8 cellular contexts compared by ENCODE assay signal in the genomic region with DNA sequence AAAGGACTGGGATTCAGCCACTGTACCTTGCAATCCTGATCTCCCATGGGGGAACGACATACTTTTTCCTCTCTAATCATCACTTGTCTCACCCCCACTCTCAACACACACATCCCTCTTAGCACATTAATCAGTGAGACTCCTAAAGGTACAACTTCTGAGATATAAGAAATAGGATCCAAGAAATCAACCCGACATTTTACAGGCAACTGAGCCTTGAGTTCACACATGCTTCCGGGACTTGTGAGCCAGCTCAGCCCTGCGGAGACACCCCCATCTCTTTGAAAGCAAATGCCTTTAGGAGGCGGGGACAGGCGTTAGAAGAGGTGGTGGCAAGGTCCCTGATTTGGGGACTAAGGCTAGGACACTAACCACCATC. TPM values are rescaled to one million over a fixed set of nuclear protein-coding genes. Genes with fewer than 3 reads are reported as not detected.
DNase-seq lines count a peak whose midpoint lies in the region; FAIRE-seq and TF ChIP-seq lines count a peak whose summit lies in the region.

No MANE protein-coding gene starts in this region.

- H4K20me1 ChIP-seq in OCI-LY3 (ENCODE audit: insufficient read depth, low read length): peaks cover 11% of the 10 kb centered on the region

- H3K36me3 ChIP-seq in OCI-LY3 (replicated peaks; ENCODE audit: low read depth, low read length): no peaks in the 10 kb centered on the region
- no peaks in the 10 kb centered on the region for H3K36me3 ChIP-seq in kidney (ENCODE audit: control insufficient read depth in 1 of 2, insufficient read depth in 2 of 2, low read length in 2 of 2)

- peak overlapping the region; percentile 87 for H3K27ac Mint-ChIP-seq in activated naive CD4-positive, alpha-beta T cell treated with anti-CD3 and anti-CD28 coated beads, Interleukin-2, amount 10 ng/mL, durations not matched to agents 7 days and 5 days

- H3K4me1 ChIP-seq in OCI-LY3 (ENCODE audit: low read length) (peaks cover 38% of the 10 kb centered on the region), kidney (ENCODE audit: control insufficient read depth in 1 of 2, insufficient read depth in 1 of 2, low read depth in 1 of 2, low read length in 2 of 2) (peaks cover 2 to 6% of the 10 kb centered on the region in 2 donors)

- peak overlapping the region; percentile 65 for H3K9ac ChIP-seq in OCI-LY3 (ENCODE audit: low read length)
- H3K9ac ChIP-seq in kidney (ENCODE audit: low read length in 2 of 2): peak overlapping the region in 1 of 2 donors; percentile 17

- no peaks in the 10 kb centered on the region for H3K27me3 Mint-ChIP-seq in activated naive CD4-positive, alpha-beta T cell treated with anti-CD3 and anti-CD28 coated beads, Interleukin-2, amount 10 ng/mL, durations not matched to agents 7 days and 5 days

- H3K79me2 ChIP-seq in OCI-LY3 (ENCODE audit: low read length): 0 out of 2 replicates have a peak, but pooled peaks cover 3% of the 10 kb centered on the region

- peaks cover 12% of the 10 kb centered on the region for H3K4me1 Mint-ChIP-seq in activated naive CD4-positive, alpha-beta T cell treated with anti-CD3 and anti-CD28 coated beads, Interleukin-2, amount 10 ng/mL, durations not matched to agents 7 days and 5 days

- intact Hi-C loops in kidney (cut with DNase I): no loop called here

- CTCF ChIA-PET in activated naive CD4-positive, alpha-beta T cell treated with anti-CD3 and anti-CD28 coated beads, Interleukin-2, amount 10 ng/mL, durations not matched to agents 7 days and 5 days (lab: Charles Lee): interaction anchor here (0.6 kb wide), 1 partner anchor 9 kb away, joined by 4 read pairs; no protein-coding TSS in a partner anchor

- FAIRE-seq in kidney (lab: Jason Lieb, UNC): no peak

- H3K27ac ChIP-seq in OCI-LY3 (ENCODE audit: low read length): peak overlapping the region; percentile 15; the same call in 1 of the 2 replicates
- no peak overlapping the region for H3K27ac ChIP-seq in kidney (ENCODE audit: low read depth in 2 of 2, low read length in 2 of 2)

- H3K9me3 Mint-ChIP-seq in activated naive CD4-positive, alpha-beta T cell treated with anti-CD3 and anti-CD28 coated beads, Interleukin-2, amount 10 ng/mL, durations not matched to agents 7 days and 5 days: no peaks in the 10 kb centered on the region

- H3K4me3 Mint-ChIP-seq in activated naive CD4-positive, alpha-beta T cell treated with anti-CD3 and anti-CD28 coated beads, Interleukin-2, amount 10 ng/mL, durations not matched to agents 7 days and 5 days: peak overlapping the region; percentile 73

- no peaks in the 10 kb centered on the region for H3K27me3 ChIP-seq in OCI-LY3 (ENCODE audit: low read depth, low read length)

- H3K9me3 ChIP-seq in OCI-LY3 (ENCODE audit: insufficient read depth, low read length) (no peaks in the 10 kb centered on the region), kidney (ENCODE audit: control insufficient read depth in 1 of 2, low read length in 2 of 2) (no peaks in the 10 kb centered on the region)

- peak overlapping the region; percentile 90 for H3K4me3 ChIP-seq in OCI-LY3 (ENCODE audit: low read length)
- peak overlapping the region; percentile 42 to 57 for H3K4me3 ChIP-seq in kidney (ENCODE audit: low read length in 2 of 2)

- TF ChIP-seq CTCF in OCI-LY3 (IDR thresholded peaks at IDR 0.05; ENCODE audit: low read depth, low read length): no peak
- TF ChIP-seq CTCF in kidney (IDR thresholded peaks at IDR 0.05; ENCODE audit: borderline replicate concordance, extremely low read depth, insufficient read depth): no peak

- H3K36me3 Mint-ChIP-seq in activated naive CD4-positive, alpha-beta T cell treated with anti-CD3 and anti-CD28 coated beads, Interleukin-2, amount 10 ng/mL, durations not matched to agents 7 days and 5 days: peaks cover 3% of the 10 kb centered on the region

- DNase-seq in NCI-H526 (lab: John Stamatoyannopoulos, UW) (peak; percentile 13 to 51), NCI-H526 treated with DMSO at 0.1 percent for 48 hours (lab: John Stamatoyannopoulos, UW) (no peak), kidney (no peak), mesenteric fat pad (ENCODE audit: low spot score) (no peak), A172 (ENCODE audit: low spot score) (no peak)
- peak; percentile 80 for DNase-seq in activated naive CD4-positive, alpha-beta T cell treated with anti-CD3 and anti-CD28 coated beads, Interleukin-2, amount 10 ng/mL, durations not matched to agents 7 days and 5 days
- DNase-seq in stimulated activated CD8-positive, alpha-beta memory T cell treated with anti-CD3 and anti-CD28 coated beads, Interleukin-12 subunit alpha, Interleukin-12 subunit beta, amount 100 ng/mL, for 4 hours (ENCODE audit: low read depth): peak; percentile 32

- H3K4me2 ChIP-seq in OCI-LY3 (ENCODE audit: low read length): peak overlapping the region; percentile 82

- no peak overlapping the region for H2AFZ ChIP-seq in OCI-LY3 (ENCODE audit: low read depth, low read length)

RNA-seq across cellular contexts. Expression of gene MAP3K9, which starts 1.3 kb away (rescaled TPM):
- total RNA-seq in kidney (8.3 TPM), mesenteric fat pad (0.26 TPM)
- 1.0 TPM for polyA plus RNA-seq in kidney (ENCODE audit: insufficient read depth, low read depth, low replicate concordance)
- 2.1 and 2.9 TPM in 2 replicates for total RNA-seq in A172 (2014; rRNA removed; shearing (Covaris generic))

Comparison
In these comparisons a context has a peak if more than half of its experiments do, and no peak if none do; other contexts are left out.
1. DNase-seq: peak in NCI-H526 (2 of 2), activated naive CD4-positive, alpha-beta T cell treated with anti-CD3 and anti-CD28 coated beads, Interleukin-2, amount 10 ng/mL, durations not matched to agents 7 days and 5 days (single experiment) and stimulated activated CD8-positive, alpha-beta memory T cell treated with anti-CD3 and anti-CD28 coated beads, Interleukin-12 subunit alpha, Interleukin-12 subunit beta, amount 100 ng/mL, for 4 hours (single experiment); none in NCI-H526 treated with DMSO at 0.1 percent for 48 hours (single experiment), kidney (single experiment), mesenteric fat pad (single experiment) and A172 (single experiment).